2 cellular contexts compared by ENCODE assay signal in genomic region chr17:33014751-33015150, GRCh38.
TF ChIP-seq lines count a peak whose summit lies in the region.

No MANE protein-coding gene starts in this region.

TF ChIP-seq in IMR-90, 13 proteins besides CTCF, POLR2A, EP300 and RAD21:
- no peak for TF ChIP-seq RFX5 (IDR thresholded peaks at IDR 0.05; ENCODE audit: low read depth, low read length)
- no peak for TF ChIP-seq MAFK (IDR thresholded peaks at IDR 0.05; ENCODE audit: low read depth, low read length)
- TF ChIP-seq CEBPB (IDR thresholded peaks at IDR 0.05; ENCODE audit: low read depth, low read length) = no peak
- TF ChIP-seq ELK1 (IDR thresholded peaks at IDR 0.05; ENCODE audit: borderline replicate concordance, low read depth, low read length) = no peak
- no peak for TF ChIP-seq MAZ (IDR thresholded peaks at IDR 0.05; ENCODE audit: borderline replicate concordance, low read depth, low read length)
- TF ChIP-seq SMC3 (IDR thresholded peaks at IDR 0.05; ENCODE audit: low read depth, low read length) = no peak
- no peak for TF ChIP-seq CHD1 (IDR thresholded peaks at IDR 0.05; ENCODE audit: low read depth, low read length)
- TF ChIP-seq MXI1 (IDR thresholded peaks at IDR 0.05; ENCODE audit: borderline replicate concordance, low read depth, low read length) = no peak
- no peak for TF ChIP-seq USF2 (IDR thresholded peaks at IDR 0.05; ENCODE audit: low read depth, low read length)
- no peak for TF ChIP-seq BHLHE40 (IDR thresholded peaks at IDR 0.05; ENCODE audit: low read depth, low read length)
- TF ChIP-seq FOS (IDR thresholded peaks at IDR 0.05; ENCODE audit: low read depth, low read length) = no peak
- TF ChIP-seq RCOR1 (IDR thresholded peaks at IDR 0.05; ENCODE audit: insufficient replicate concordance, low read length) = no peak
TF ChIP-seq in IMR-90: peak in this region for 0.

TF ChIP-seq in HepG2, 621 proteins besides CTCF, POLR2A, EP300 and RAD21:
- no peak for TF ChIP-seq SKI (IDR thresholded peaks at IDR 0.05; ENCODE audit: partially characterized antibody)
- TF ChIP-seq ZNF589 (CRISPR knock-in tag; conservative IDR thresholded peaks at IDR 0.05) = no peak
- no peak for TF ChIP-seq HIVEP1 (CRISPR knock-in tag; IDR thresholded peaks at IDR 0.05)
- TF ChIP-seq STAG1 (CRISPR knock-in tag; IDR thresholded peaks at IDR 0.05) = no peak
- TF ChIP-seq TCF7L2 (IDR thresholded peaks at IDR 0.05; ENCODE audit: low read depth, low read length) = no peak
- no peak for TF ChIP-seq HNRNPLL (IDR thresholded peaks at IDR 0.05; ENCODE audit: low read depth, low read length, poor library complexity, severe bottlenecking)
- no peak for TF ChIP-seq ZZZ3 (CRISPR knock-in tag; IDR thresholded peaks at IDR 0.05; ENCODE audit: borderline replicate concordance)
- TF ChIP-seq TFE3 (CRISPR knock-in tag; IDR thresholded peaks at IDR 0.05) = no peak
- TF ChIP-seq HNF1A (IDR thresholded peaks at IDR 0.05; ENCODE audit: low read depth) = 0 out of 2 replicates have a peak, but pooled peaks have one; percentile 18
- no peak for TF ChIP-seq HNF1A (CRISPR knock-in tag; IDR thresholded peaks at IDR 0.05; ENCODE audit: borderline replicate concordance)
- TF ChIP-seq THAP9 (CRISPR knock-in tag; IDR thresholded peaks at IDR 0.05; ENCODE audit: borderline replicate concordance) = no peak
- peak; percentile 18; the same call in 1 of the 2 replicates for TF ChIP-seq ETV5 (CRISPR knock-in tag; IDR thresholded peaks at IDR 0.05; ENCODE audit: borderline replicate concordance)
- no peak for TF ChIP-seq ZNF576 (CRISPR knock-in tag; IDR thresholded peaks at IDR 0.05)
- peak; percentile 52; the same call in 1 of the 2 replicates for TF ChIP-seq TFAP4 (IDR thresholded peaks at IDR 0.05; ENCODE audit: borderline replicate concordance, low read depth)
- TF ChIP-seq SETDB1 (CRISPR knock-in tag; IDR thresholded peaks at IDR 0.05; ENCODE audit: borderline replicate concordance) = no peak
- TF ChIP-seq ZNF318 (CRISPR knock-in tag; IDR thresholded peaks at IDR 0.05) = no peak
- TF ChIP-seq ZNF557 (CRISPR knock-in tag; IDR thresholded peaks at IDR 0.05) = no peak
- peak; percentile 75; the same call in 1 of the 2 replicates for TF ChIP-seq ZNF205 (CRISPR knock-in tag; IDR thresholded peaks at IDR 0.05)
- TF ChIP-seq ZNF678 (CRISPR knock-in tag; IDR thresholded peaks at IDR 0.05) = no peak
- TF ChIP-seq SAP130 (CRISPR knock-in tag; IDR thresholded peaks at IDR 0.05; ENCODE audit: low read depth) = no peak
- TF ChIP-seq ZNF773 (CRISPR knock-in tag; IDR thresholded peaks at IDR 0.05; ENCODE audit: borderline replicate concordance) = no peak
- no peak for TF ChIP-seq E2F5 (CRISPR knock-in tag; conservative IDR thresholded peaks at IDR 0.05)
